Comparison of ENCODE assay signal across 7 cellular contexts in genomic region chr5:1652873-1653707, GRCh38.
DNase-seq lines count a peak whose midpoint lies in the region; ATAC-seq and TF ChIP-seq lines count a peak whose summit lies in the region.

No MANE protein-coding gene starts in this region.

- no peaks in the 10 kb centered on the region for H3K36me3 Mint-ChIP-seq in stimulated activated memory B cell treated with anti-CD40 and anti-IgM and Interleukin-4, amounts not matched to agents 10 μg/mL and 1 μg/mL and 100 μg/mL, for 72 hours

- peak overlapping the region; percentile 39 for H3K4me3 Mint-ChIP-seq in stimulated activated memory B cell treated with anti-CD40 and anti-IgM and Interleukin-4, amounts not matched to agents 10 μg/mL and 1 μg/mL and 100 μg/mL, for 72 hours

- H3K9me3 Mint-ChIP-seq in stimulated activated memory B cell treated with anti-CD40 and anti-IgM and Interleukin-4, amounts not matched to agents 10 μg/mL and 1 μg/mL and 100 μg/mL, for 72 hours: no peaks in the 10 kb centered on the region

- H2AFZ ChIP-seq in KMS-11 (ENCODE audit: low read depth): peak overlapping the region; percentile 71

- peak; percentile 25 for ATAC-seq in GM18508 (IDR thresholded peaks at IDR 0.05; ENCODE audit: insufficient read depth, unreplicated experiment)
- ATAC-seq in GM21723 (IDR thresholded peaks at IDR 0.05; ENCODE audit: unreplicated experiment): peak; percentile 55
- ATAC-seq in stimulated activated memory B cell treated with anti-CD40 and anti-IgM and Interleukin-4, amounts not matched to agents 10 μg/mL and 1 μg/mL and 100 μg/mL, for 72 hours: peak; percentile 77
- no peak for ATAC-seq in HG03039 (IDR thresholded peaks at IDR 0.05; ENCODE audit: unreplicated experiment)

- H3K27me3 Mint-ChIP-seq in stimulated activated memory B cell treated with anti-CD40 and anti-IgM and Interleukin-4, amounts not matched to agents 10 μg/mL and 1 μg/mL and 100 μg/mL, for 72 hours: peaks cover 59% of the 10 kb centered on the region

- H3K36me3 ChIP-seq in KMS-11 (ENCODE audit: insufficient read depth): no peaks in the 10 kb centered on the region

- H3K4me3 ChIP-seq in KMS-11 (IDR thresholded peaks at IDR 0.05; ENCODE audit: insufficient read depth, low read depth, low read length) (no peak overlapping the region), dorsolateral prefrontal cortex (peak overlapping the region in 44 of 59 donors; percentile 8 to 58 (median 34))

- peak overlapping the region; percentile 78 for H3K4me2 ChIP-seq in KMS-11

- no peaks in the 10 kb centered on the region for H3K79me2 ChIP-seq in KMS-11 (ENCODE audit: insufficient read depth, low read depth)

- peaks cover 16% of the 10 kb centered on the region for H3K4me1 ChIP-seq in KMS-11 (ENCODE audit: low read depth, poor library complexity, severe bottlenecking)

- intact Hi-C loops in dorsolateral prefrontal cortex (cut with DNase I): no loop called here

- H3K27ac ChIP-seq in KMS-11: no peak overlapping the region
- H3K27ac ChIP-seq in dorsolateral prefrontal cortex: no peak overlapping the region

- no peaks in the 10 kb centered on the region for H4K20me1 ChIP-seq in KMS-11 (ENCODE audit: insufficient read depth)

- H3K27me3 ChIP-seq in KMS-11 (ENCODE audit: insufficient read depth, low read depth) (peaks cover 9% of the 10 kb centered on the region), dorsolateral prefrontal cortex (peaks cover 0 to 41% (median 8%) of the 10 kb centered on the region in 45 donors)

- H3K4me1 Mint-ChIP-seq in stimulated activated memory B cell treated with anti-CD40 and anti-IgM and Interleukin-4, amounts not matched to agents 10 μg/mL and 1 μg/mL and 100 μg/mL, for 72 hours: peaks cover 31% of the 10 kb centered on the region

- peak in 3 of 10 donors; percentile 26 to 39 (median 28) for DNase-seq in dorsolateral prefrontal cortex
- DNase-seq in middle frontal gyrus (ENCODE audit: extremely low spot score, low spot score): no peak

- peak overlapping the region; percentile 10; the same call in 1 of the 2 replicates for H3K9ac ChIP-seq in KMS-11

- no peak for TF ChIP-seq CTCF in KMS-11 (conservative IDR thresholded peaks at IDR 0.05; ENCODE audit: low read depth, low read length)
- TF ChIP-seq CTCF in dorsolateral prefrontal cortex (IDR thresholded peaks at IDR 0.05 in 54 of 56, conservative IDR thresholded peaks at IDR 0.05 in 2 of 56; ENCODE audit: low read depth in 1 of 56, partially characterized antibody in 56 of 56): no peak

- peak overlapping the region; percentile 66 for H3K27ac Mint-ChIP-seq in stimulated activated memory B cell treated with anti-CD40 and anti-IgM and Interleukin-4, amounts not matched to agents 10 μg/mL and 1 μg/mL and 100 μg/mL, for 72 hours
